ENCODE assay signal across 27 cellular contexts in the genomic region with DNA sequence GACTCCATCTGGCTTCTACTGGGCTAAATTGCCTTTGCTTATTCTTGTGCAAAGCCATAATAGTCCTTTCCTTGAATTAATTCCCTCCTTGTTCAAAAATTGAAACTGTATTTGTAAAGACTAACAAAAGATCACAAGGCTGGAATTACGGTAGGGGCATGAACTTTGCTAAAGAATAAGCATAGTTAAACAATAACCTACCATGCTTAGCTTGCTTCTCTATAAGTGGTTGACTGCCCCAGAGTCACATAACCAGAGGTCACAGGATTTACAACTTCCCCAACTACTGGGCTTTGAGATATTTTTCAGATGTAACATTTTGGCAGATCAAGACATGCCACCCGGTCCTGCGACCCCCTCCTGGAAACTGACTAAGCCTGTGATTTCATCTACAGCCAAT.
"Had no signal": no experiment of that assay in that cellular context is flagged by ENCODE, and none has a peak within 500 bp of the region (broad histone marks: within the 10 kb centered on the region; RNA-seq: fewer than 3 reads in every experiment).

No MANE protein-coding gene starts in this region.

- H3K36me3 Mint-ChIP-seq: immature natural killer cell; naive thymus-derived CD8-positive, alpha-beta T cell; neural progenitor cell; stimulated activated memory B cell treated with anti-CD40 and anti-IgM and Interleukin-4, amounts not matched to agents 10 μg/mL and 1 μg/mL and 100 μg/mL, for 72 hours had no signal

- H3K36me3 ChIP-seq: heart left ventricle, left ventricle myocardium inferior, neural progenitor cell, neutrophil, right atrium auricular region, right lobe of liver, tibial nerve, upper lobe of left lung, vagina had no signal

- H3K27me3 Mint-ChIP-seq: stimulated activated memory B cell treated with anti-CD40 and anti-IgM and Interleukin-4, amounts not matched to agents 10 μg/mL and 1 μg/mL and 100 μg/mL, for 72 hours had no signal

- H3K4me1 Mint-ChIP-seq: immature natural killer cell; naive thymus-derived CD8-positive, alpha-beta T cell; stimulated activated memory B cell treated with anti-CD40 and anti-IgM and Interleukin-4, amounts not matched to agents 10 μg/mL and 1 μg/mL and 100 μg/mL, for 72 hours; stimulated activated naive CD8-positive, alpha-beta T cell treated with anti-CD3 and anti-CD28 coated beads, Interleukin-15, amount 100 ng/mL, for 72 hours had no signal

- H3K27me3 ChIP-seq: heart left ventricle, neural progenitor cell, neutrophil, right atrium auricular region, right lobe of liver, tibial nerve, upper lobe of left lung, vagina had no signal

- DNase-seq: heart left ventricle; hypothalamus; immature natural killer cell; kidney; left colon; left ventricle myocardium inferior; naive thymus-derived CD8-positive, alpha-beta T cell; nephron progenitor cell; occipital lobe; psoas muscle; right lobe of liver; stimulated activated CD4-positive, alpha-beta T cell treated with anti-CD3 and anti-CD28 coated beads, Interleukin-1b, Interleukin-23, amount 100 ng/mL, for 48 hours; stimulated activated CD4-positive, alpha-beta T cell treated with anti-CD3 and anti-CD28 coated beads, Interleukin-2, amount 100 ng/mL, for 48 hours; stimulated activated CD4-positive, alpha-beta T cell treated with anti-CD3 and anti-CD28 coated beads, Interleukin-4, amount 100 ng/mL, for 4 hours; stimulated activated CD8-positive, alpha-beta memory T cell treated with anti-CD3 and anti-CD28 coated beads, Interleukin-4, amount 100 ng/mL, for 48 hours; stimulated activated naive CD4-positive, alpha-beta T cell treated with Interleukin-2 at 50 U/mL for 16 hours; stimulated activated naive CD8-positive, alpha-beta T cell treated with anti-CD3 and anti-CD28 coated beads, Interleukin-15, amount 100 ng/mL, for 72 hours; substantia nigra; upper lobe of left lung had no signal

- H3K27ac Mint-ChIP-seq: immature natural killer cell; naive thymus-derived CD8-positive, alpha-beta T cell; nephron progenitor cell; neural progenitor cell; stimulated activated memory B cell treated with anti-CD40 and anti-IgM and Interleukin-4, amounts not matched to agents 10 μg/mL and 1 μg/mL and 100 μg/mL, for 72 hours; stimulated activated naive CD8-positive, alpha-beta T cell treated with anti-CD3 and anti-CD28 coated beads, Interleukin-15, amount 100 ng/mL, for 72 hours had no signal

- H3K4me3 ChIP-seq: heart left ventricle, left ventricle myocardium inferior, lung, neural progenitor cell, psoas muscle, right atrium auricular region, right lobe of liver, smooth muscle cell, tibial nerve, upper lobe of left lung, vagina had no signal

- H3K9me3 Mint-ChIP-seq: nephron progenitor cell; neural progenitor cell; stimulated activated memory B cell treated with anti-CD40 and anti-IgM and Interleukin-4, amounts not matched to agents 10 μg/mL and 1 μg/mL and 100 μg/mL, for 72 hours; stimulated activated naive CD8-positive, alpha-beta T cell treated with anti-CD3 and anti-CD28 coated beads, Interleukin-15, amount 100 ng/mL, for 72 hours had no signal

- H3K4me3 Mint-ChIP-seq: immature natural killer cell; naive thymus-derived CD8-positive, alpha-beta T cell; nephron progenitor cell; neural progenitor cell; stimulated activated memory B cell treated with anti-CD40 and anti-IgM and Interleukin-4, amounts not matched to agents 10 μg/mL and 1 μg/mL and 100 μg/mL, for 72 hours; stimulated activated naive CD8-positive, alpha-beta T cell treated with anti-CD3 and anti-CD28 coated beads, Interleukin-15, amount 100 ng/mL, for 72 hours had no signal
